ENCODE assay signal across 8 cellular contexts in the genomic region with DNA sequence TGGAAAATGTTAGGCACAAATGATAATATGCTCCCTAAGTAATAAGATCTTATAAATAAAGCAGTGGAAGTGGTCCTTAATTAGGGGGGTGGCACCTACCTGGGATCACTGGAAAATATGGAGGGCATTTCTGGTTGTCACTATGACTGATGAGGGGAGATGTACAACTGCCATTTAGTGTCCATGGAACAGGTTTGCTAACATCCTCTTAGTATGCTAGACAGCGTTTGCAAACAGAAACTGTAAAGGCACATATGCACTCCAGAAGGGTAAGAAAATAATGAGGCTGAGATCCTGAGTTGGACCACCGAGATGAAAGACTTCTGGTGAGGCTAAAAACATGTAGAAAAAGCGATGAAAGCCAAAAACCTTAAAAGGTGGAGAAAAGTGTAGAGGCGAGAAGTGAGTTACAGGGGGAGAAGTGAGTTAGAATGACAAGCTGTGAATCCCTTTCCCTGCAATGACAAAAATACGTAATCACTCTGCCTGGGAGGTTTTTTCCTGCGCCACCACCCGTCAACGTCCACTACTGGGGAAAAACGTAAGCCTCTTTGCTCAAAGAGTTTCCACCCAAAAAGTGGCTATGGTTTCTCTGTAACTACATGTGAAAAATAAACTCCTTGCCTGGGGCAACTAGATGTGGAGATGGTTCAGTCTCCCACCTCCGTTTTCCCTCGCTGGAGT.
A peak's percentile ranks its signal among the peaks of the same experiment; 100 is the strongest.
DNase-seq lines count a peak whose midpoint lies in the region; ATAC-seq and TF ChIP-seq lines count a peak whose summit lies in the region.

No MANE protein-coding gene starts in this region.

- peak overlapping the region; percentile 97 to 100 (median 99) for H3K27ac Mint-ChIP-seq in nephron

- H3K36me3 Mint-ChIP-seq in nephron (ENCODE audit: low read depth): peaks cover 6% of the 10 kb centered on the region

- no peaks in the 10 kb centered on the region for H3K27me3 Mint-ChIP-seq in nephron (ENCODE audit: low read depth)

- TF ChIP-seq POLR2A in erythroblast (IDR thresholded peaks at IDR 0.05; ENCODE audit: low read length): no peak

- peak; percentile 4 for ATAC-seq in HG02938 (IDR thresholded peaks at IDR 0.05; ENCODE audit: unreplicated experiment)

- peaks cover 45% of the 10 kb centered on the region for H3K4me1 Mint-ChIP-seq in nephron

- peak; percentile 4 for DNase-seq in NCI-H146 (lab: John Stamatoyannopoulos, UW)
- no peak for DNase-seq in NCI-H146 treated with DMSO at 0.1 percent for 48 hours (lab: John Stamatoyannopoulos, UW; ENCODE audit: unreplicated experiment)
- peak; percentile 52 for DNase-seq in SW480 (ENCODE audit: low spot score)
- DNase-seq in erythroblast (lab: John Stamatoyannopoulos, UW): peak; percentile 72 to 83
- no peak for DNase-seq in stimulated activated CD4-positive, alpha-beta T cell treated with anti-CD3 and anti-CD28 coated beads, Interleukin-15, amount 100 ng/mL, for 24 hours
- no peak for DNase-seq in activated gamma-delta T cell treated with Interleukin-2 at 50 U/mL for 16 hours

- peak overlapping the region; percentile 98 to 99 (median 99) for H3K4me3 Mint-ChIP-seq in nephron

- no peak for TF ChIP-seq CTCF in nephron (IDR thresholded peaks at IDR 0.05; ENCODE audit: unreplicated experiment in 3 of 3)

- H3K9me3 Mint-ChIP-seq in nephron: no peaks in the 10 kb centered on the region

Comparison
In these comparisons a context has a peak if more than half of its experiments do, and no peak if none do; other contexts are left out.
1. DNase-seq: peak in NCI-H146 (single experiment), SW480 (single experiment) and erythroblast (2 of 2); none in NCI-H146 treated with DMSO at 0.1 percent for 48 hours (single experiment), stimulated activated CD4-positive, alpha-beta T cell treated with anti-CD3 and anti-CD28 coated beads, Interleukin-15, amount 100 ng/mL, for 24 hours (single experiment) and activated gamma-delta T cell treated with Interleukin-2 at 50 U/mL for 16 hours (single experiment).